ENCODE assay signal across 10 cellular contexts in genomic region chr18:50293039-50293438, GRCh38. TPM values are rescaled to one million over a fixed set of nuclear protein-coding genes. Genes with fewer than 3 reads are reported as not detected.
"Had no signal": no experiment of that assay in that cellular context is flagged by ENCODE, and none has a peak within 500 bp of the region (broad histone marks: within the 10 kb centered on the region; RNA-seq: fewer than 3 reads in every experiment).

No MANE protein-coding gene starts in this region.

- H3K9me3 ChIP-seq: HAP-1 had no signal

- H3K27ac ChIP-seq: GM23248 had no signal

- H3K4me3 ChIP-seq: GM23248, HAP-1, K562 had no signal

- H3K4me1 ChIP-seq: HAP-1 had no signal

- FAIRE-seq: HTR-8/SVneo, K562 had no signal

- H3K27ac Mint-ChIP-seq: HFFc6 had no signal

- H3K36me3 ChIP-seq: HAP-1 had no signal

- H3K9me3 Mint-ChIP-seq: HFFc6 had no signal

- DNase-seq: GM23248, GOT3, H7, HFFc6, IMR-90 had no signal

- ATAC-seq: HCT116, K562 had no signal

- H3K4me3 Mint-ChIP-seq: HFFc6 had no signal

RNA-seq across cellular contexts. Expression of gene CFAP53, which starts 26.7 kb away (rescaled TPM):
- total RNA-seq: H7, HT-29 had no signal
